Comparison of ENCODE assay signal across 8 cellular contexts in the genomic region with DNA sequence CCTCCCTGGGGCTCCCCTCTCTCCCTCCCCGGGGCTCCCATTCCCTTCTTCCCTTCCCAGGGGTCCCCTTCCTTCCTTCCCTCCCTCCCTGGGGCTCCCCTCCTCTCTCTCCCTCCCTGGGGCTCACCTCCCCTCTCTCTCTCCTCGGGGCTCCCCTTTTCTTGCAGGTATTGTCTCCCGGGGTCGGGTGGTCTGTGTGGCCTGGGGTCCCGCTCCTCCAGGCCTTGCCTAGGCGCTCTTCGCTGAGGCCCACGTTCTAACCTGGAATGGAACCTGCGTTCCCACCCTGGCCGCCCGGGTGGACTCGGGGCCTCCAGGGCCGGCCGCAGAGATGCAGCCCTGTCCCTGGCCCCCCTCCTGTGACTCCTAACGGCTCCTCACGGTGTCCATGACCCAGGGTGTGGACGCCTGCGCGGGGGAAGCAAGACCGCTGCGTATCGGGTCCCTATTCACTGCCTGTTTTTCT. TPM values are rescaled to one million over a fixed set of nuclear protein-coding genes. Genes with fewer than 3 reads are reported as not detected.
DNase-seq lines count a peak whose midpoint lies in the region; TF ChIP-seq lines count a peak whose summit lies in the region.

No MANE protein-coding gene starts in this region.

- H3K9me3 ChIP-seq in liver (ENCODE audit: control insufficient read depth in 4 of 4, low read length in 3 of 4), result no peaks in the 10 kb centered on the region
- no peaks in the 10 kb centered on the region for H3K9me3 ChIP-seq in thymus (ENCODE audit: control insufficient read depth)

- peak overlapping the region; percentile 2 to 68 for H3K9ac ChIP-seq in liver (ENCODE audit: low read depth in 1 of 2, low read length in 2 of 2)

- H3K36me3 ChIP-seq in liver (ENCODE audit: control insufficient read depth in 4 of 4, insufficient read depth in 3 of 4, low read depth in 1 of 4, low read length in 3 of 4) (peaks cover 0 to 7% (median 1%) of the 10 kb centered on the region in 4 donors), thymus (ENCODE audit: control insufficient read depth, insufficient read depth) (peaks cover 7% of the 10 kb centered on the region)

- peak overlapping the region; percentile 55 for H3K27ac ChIP-seq in caudate nucleus (ENCODE audit: low read depth, low read length)
- peak overlapping the region; percentile 62 to 64 for H3K27ac ChIP-seq in liver (ENCODE audit: low read depth in 1 of 2, low read length in 2 of 2)
- peak overlapping the region; percentile 76 for H3K27ac ChIP-seq in thymus (ENCODE audit: low read depth)

- H3K4me1 ChIP-seq in liver (ENCODE audit: control insufficient read depth in 4 of 4, insufficient read depth in 4 of 4, low read length in 3 of 4), result peaks cover 14 to 34% (median 18%) of the 10 kb centered on the region in 4 donors
- peaks cover 21% of the 10 kb centered on the region for H3K4me1 ChIP-seq in thymus (ENCODE audit: control insufficient read depth, insufficient read depth, low read length)

- H3K4me3 ChIP-seq in liver (ENCODE audit: low read depth in 1 of 3, low read length in 3 of 3) (peak overlapping the region; percentile 67 to 92 (median 85)), thymus (ENCODE audit: low read length) (peak overlapping the region; percentile 93)

- no peak for TF ChIP-seq RAD21 in liver (IDR thresholded peaks at IDR 0.05)

- DNase-seq in DMS 273 (lab: John Stamatoyannopoulos, UW; ENCODE audit: unreplicated experiment) (peak; percentile 26), DMS 273 treated with DMSO at 0.1 percent for 48 hours (lab: John Stamatoyannopoulos, UW) (no peak), NCI-H748 treated with DMSO at 0.1 percent for 48 hours (lab: John Stamatoyannopoulos, UW) (peak; percentile 11), caudate nucleus (lab: John Stamatoyannopoulos, UW) (peak in 4 of 61 donors; percentile 21 to 34 (median 28)), NCI-H2029 (lab: John Stamatoyannopoulos, UW) (no peak)
- DNase-seq in effector CD4-positive, alpha-beta T cell, result no peak

- no peak for TF ChIP-seq CTCF in liver (IDR thresholded peaks at IDR 0.05; ENCODE audit: low read depth, low read length, missing input control)

- WGBS in liver, result 28% methylated on average over 22 of the region's 22 CpGs
- 12% methylated on average over 22 of the region's 22 CpGs for WGBS in thymus

- H3K27me3 ChIP-seq in liver (ENCODE audit: control insufficient read depth in 4 of 4, insufficient read depth in 4 of 4, low read length in 3 of 4) (no peaks in the 10 kb centered on the region), thymus (ENCODE audit: control insufficient read depth, insufficient read depth) (no peaks in the 10 kb centered on the region)

TF ChIP-seq in liver, 16 proteins besides CTCF, POLR2A, EP300 and RAD21:
- TF ChIP-seq TAF1 (conservative IDR thresholded peaks at IDR 0.05) (no peak), YY1 (IDR thresholded peaks at IDR 0.05) (no peak), RXRA (IDR thresholded peaks at IDR 0.05) (no peak), NR2F2 (IDR thresholded peaks at IDR 0.05) (no peak), HNF4A (conservative IDR thresholded peaks at IDR 0.05) (no peak), SP1 (IDR thresholded peaks at IDR 0.05) (no peak), EGR1 (IDR thresholded peaks at IDR 0.05; ENCODE audit: low read depth in 2 of 2) (no peak), HNF4G (IDR thresholded peaks at IDR 0.05) (no peak), FOXA1 (IDR thresholded peaks at IDR 0.05) (no peak), GABPA (IDR thresholded peaks at IDR 0.05 in 1 of 2, conservative IDR thresholded peaks at IDR 0.05 in 1 of 2) (no peak), FOXA2 (IDR thresholded peaks at IDR 0.05) (no peak)
- TF ChIP-seq, protein P1, sequence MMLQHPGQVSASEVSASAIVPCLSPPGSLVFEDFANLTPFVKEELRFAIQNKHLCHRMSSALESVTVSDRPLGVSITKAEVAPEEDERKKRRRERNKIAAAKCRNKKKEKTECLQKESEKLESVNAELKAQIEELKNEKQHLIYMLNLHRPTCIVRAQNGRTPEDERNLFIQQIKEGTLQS (IDR thresholded peaks at IDR 0.05), result no peak
- TF ChIP-seq, protein P2, sequence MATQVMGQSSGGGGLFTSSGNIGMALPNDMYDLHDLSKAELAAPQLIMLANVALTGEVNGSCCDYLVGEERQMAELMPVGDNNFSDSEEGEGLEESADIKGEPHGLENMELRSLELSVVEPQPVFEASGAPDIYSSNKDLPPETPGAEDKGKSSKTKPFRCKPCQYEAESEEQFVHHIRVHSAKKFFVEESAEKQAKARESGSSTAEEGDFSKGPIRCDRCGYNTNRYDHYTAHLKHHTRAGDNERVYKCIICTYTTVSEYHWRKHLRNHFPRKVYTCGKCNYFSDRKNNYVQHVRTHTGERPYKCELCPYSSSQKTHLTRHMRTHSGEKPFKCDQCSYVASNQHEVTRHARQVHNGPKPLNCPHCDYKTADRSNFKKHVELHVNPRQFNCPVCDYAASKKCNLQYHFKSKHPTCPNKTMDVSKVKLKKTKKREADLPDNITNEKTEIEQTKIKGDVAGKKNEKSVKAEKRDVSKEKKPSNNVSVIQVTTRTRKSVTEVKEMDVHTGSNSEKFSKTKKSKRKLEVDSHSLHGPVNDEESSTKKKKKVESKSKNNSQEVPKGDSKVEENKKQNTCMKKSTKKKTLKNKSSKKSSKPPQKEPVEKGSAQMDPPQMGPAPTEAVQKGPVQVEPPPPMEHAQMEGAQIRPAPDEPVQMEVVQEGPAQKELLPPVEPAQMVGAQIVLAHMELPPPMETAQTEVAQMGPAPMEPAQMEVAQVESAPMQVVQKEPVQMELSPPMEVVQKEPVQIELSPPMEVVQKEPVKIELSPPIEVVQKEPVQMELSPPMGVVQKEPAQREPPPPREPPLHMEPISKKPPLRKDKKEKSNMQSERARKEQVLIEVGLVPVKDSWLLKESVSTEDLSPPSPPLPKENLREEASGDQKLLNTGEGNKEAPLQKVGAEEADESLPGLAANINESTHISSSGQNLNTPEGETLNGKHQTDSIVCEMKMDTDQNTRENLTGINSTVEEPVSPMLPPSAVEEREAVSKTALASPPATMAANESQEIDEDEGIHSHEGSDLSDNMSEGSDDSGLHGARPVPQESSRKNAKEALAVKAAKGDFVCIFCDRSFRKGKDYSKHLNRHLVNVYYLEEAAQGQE (IDR thresholded peaks at IDR 0.05), result no peak
- TF ChIP-seq, protein P3, sequence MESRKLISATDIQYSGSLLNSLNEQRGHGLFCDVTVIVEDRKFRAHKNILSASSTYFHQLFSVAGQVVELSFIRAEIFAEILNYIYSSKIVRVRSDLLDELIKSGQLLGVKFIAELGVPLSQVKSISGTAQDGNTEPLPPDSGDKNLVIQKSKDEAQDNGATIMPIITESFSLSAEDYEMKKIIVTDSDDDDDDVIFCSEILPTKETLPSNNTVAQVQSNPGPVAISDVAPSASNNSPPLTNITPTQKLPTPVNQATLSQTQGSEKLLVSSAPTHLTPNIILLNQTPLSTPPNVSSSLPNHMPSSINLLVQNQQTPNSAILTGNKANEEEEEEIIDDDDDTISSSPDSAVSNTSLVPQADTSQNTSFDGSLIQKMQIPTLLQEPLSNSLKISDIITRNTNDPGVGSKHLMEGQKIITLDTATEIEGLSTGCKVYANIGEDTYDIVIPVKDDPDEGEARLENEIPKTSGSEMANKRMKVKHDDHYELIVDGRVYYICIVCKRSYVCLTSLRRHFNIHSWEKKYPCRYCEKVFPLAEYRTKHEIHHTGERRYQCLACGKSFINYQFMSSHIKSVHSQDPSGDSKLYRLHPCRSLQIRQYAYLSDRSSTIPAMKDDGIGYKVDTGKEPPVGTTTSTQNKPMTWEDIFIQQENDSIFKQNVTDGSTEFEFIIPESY (IDR thresholded peaks at IDR 0.05), result no peak
TF ChIP-seq in liver: peak in this region for 0.

RNA-seq across cellular contexts. Expression of a gene that starts 0.9 kb away (rescaled TPM):
- 10 to 100 TPM in 1 of 2 donors, 1 to 10 TPM in 1; 6.9 to 13.1 TPM for total RNA-seq in liver
- polyA plus RNA-seq in liver (1 to 10 TPM; 4.0 to 4.1 TPM), thymus (22.5 TPM)

RNA-seq across cellular contexts. Expression of a gene that starts 38.2 kb away (rescaled TPM):
- total RNA-seq in liver, result under 1 TPM; 0.28 to 0.67 TPM
- under 1 TPM; 0.43 to 0.67 TPM for polyA plus RNA-seq in liver
- polyA plus RNA-seq in thymus, result 1.6 TPM

Comparison
In these comparisons a context has a peak if more than half of its experiments do, and no peak if none do; other contexts are left out.
1. DNase-seq: peak in DMS 273 (single experiment) and NCI-H748 treated with DMSO at 0.1 percent for 48 hours (single experiment); none in DMS 273 treated with DMSO at 0.1 percent for 48 hours (single experiment), effector CD4-positive, alpha-beta T cell (single experiment) and NCI-H2029 (single experiment).
2. Peak in every context shown above with its lines, with median percentiles within 50 percentile points of each other: H3K27ac ChIP-seq.